In genomic region chr3:47813551-47814177, GRCh38 we compare ENCODE assay signal across 18 cellular contexts.
"Had no signal": no experiment of that assay in that cellular context is flagged by ENCODE, and none has a peak within 500 bp of the region (broad histone marks: within the 10 kb centered on the region; RNA-seq: fewer than 3 reads in every experiment).

No MANE protein-coding gene starts in this region.

- H3K9me3 ChIP-seq: colonic mucosa, esophagus muscularis mucosa, thoracic aorta, upper lobe of right lung had no signal

- ATAC-seq: left cardiac atrium; sciatic nerve; SK-N-SH treated with all-trans-retinoic acid at 6 μM for 48 hours; stimulated activated effector memory CD8-positive, alpha-beta T cell treated with anti-CD3 and anti-CD28 coated beads, Interleukin-12 subunit alpha, Interleukin-12 subunit beta, amount 100 ng/mL, for 72 hours; T-cell; upper lobe of right lung had no signal

- H3K4me1 Mint-ChIP-seq: activated B cell treated with CpG ODN at 0.5 μM for 24 hours; activated naive CD8-positive, alpha-beta T cell treated with anti-CD3 and anti-CD28 coated beads, Interleukin-2, amount 10 ng/mL, durations not matched to agents 7 days and 5 days; stimulated activated effector memory CD8-positive, alpha-beta T cell treated with anti-CD3 and anti-CD28 coated beads, Interleukin-12 subunit alpha, Interleukin-12 subunit beta, amount 100 ng/mL, for 72 hours had no signal

- H3K27me3 Mint-ChIP-seq: activated B cell treated with CpG ODN at 0.5 μM for 24 hours; activated CD4-positive, alpha-beta memory T cell treated with anti-CD3 and anti-CD28 coated beads for 36 hours; activated naive CD8-positive, alpha-beta T cell treated with anti-CD3 and anti-CD28 coated beads, Interleukin-2, amount 10 ng/mL, durations not matched to agents 7 days and 5 days; memory B cell; T-cell had no signal

- H3K27ac ChIP-seq: colonic mucosa, esophagus muscularis mucosa, thoracic aorta, upper lobe of right lung had no signal

- DNase-seq: activated B cell treated with CpG ODN at 0.5 μM for 24 hours; activated CD4-positive, alpha-beta memory T cell treated with anti-CD3 and anti-CD28 coated beads for 36 hours; activated CD4-positive, alpha-beta T cell treated with anti-CD3 and anti-CD28 coated beads for 4 hours; activated naive CD8-positive, alpha-beta T cell treated with anti-CD3 and anti-CD28 coated beads, Interleukin-2, amount 10 ng/mL, durations not matched to agents 7 days and 5 days; activated T-cell treated with anti-CD3 and anti-CD28 coated beads for 4 hours; colonic mucosa; hippocampal formation; left cardiac atrium; small intestine; stimulated activated CD4-positive, alpha-beta T cell treated with anti-CD3 and anti-CD28 coated beads, Interleukin-2, amount 100 ng/mL, for 24 hours; T-cell; upper lobe of right lung had no signal

- H3K4me1 ChIP-seq: colonic mucosa, esophagus muscularis mucosa, upper lobe of right lung had no signal

- H3K27me3 ChIP-seq: colonic mucosa, esophagus muscularis mucosa, upper lobe of right lung had no signal

- H3K4me3 ChIP-seq: colonic mucosa, esophagus muscularis mucosa, thoracic aorta, upper lobe of right lung had no signal

- H3K9me3 Mint-ChIP-seq: activated B cell treated with CpG ODN at 0.5 μM for 24 hours; activated CD4-positive, alpha-beta memory T cell treated with anti-CD3 and anti-CD28 coated beads for 36 hours; memory B cell; stimulated activated effector memory CD8-positive, alpha-beta T cell treated with anti-CD3 and anti-CD28 coated beads, Interleukin-12 subunit alpha, Interleukin-12 subunit beta, amount 100 ng/mL, for 72 hours; T-cell had no signal

- H3K27ac Mint-ChIP-seq: activated B cell treated with CpG ODN at 0.5 μM for 24 hours; activated CD4-positive, alpha-beta memory T cell treated with anti-CD3 and anti-CD28 coated beads for 36 hours; activated naive CD8-positive, alpha-beta T cell treated with anti-CD3 and anti-CD28 coated beads, Interleukin-2, amount 10 ng/mL, durations not matched to agents 7 days and 5 days; memory B cell; stimulated activated effector memory CD8-positive, alpha-beta T cell treated with anti-CD3 and anti-CD28 coated beads, Interleukin-12 subunit alpha, Interleukin-12 subunit beta, amount 100 ng/mL, for 72 hours; T-cell had no signal

- H3K4me3 Mint-ChIP-seq: activated B cell treated with CpG ODN at 0.5 μM for 24 hours; activated CD4-positive, alpha-beta memory T cell treated with anti-CD3 and anti-CD28 coated beads for 36 hours; activated naive CD8-positive, alpha-beta T cell treated with anti-CD3 and anti-CD28 coated beads, Interleukin-2, amount 10 ng/mL, durations not matched to agents 7 days and 5 days; memory B cell; stimulated activated effector memory CD8-positive, alpha-beta T cell treated with anti-CD3 and anti-CD28 coated beads, Interleukin-12 subunit alpha, Interleukin-12 subunit beta, amount 100 ng/mL, for 72 hours; T-cell had no signal
